ENCODE assay signal across 19 cellular contexts in the genomic region with DNA sequence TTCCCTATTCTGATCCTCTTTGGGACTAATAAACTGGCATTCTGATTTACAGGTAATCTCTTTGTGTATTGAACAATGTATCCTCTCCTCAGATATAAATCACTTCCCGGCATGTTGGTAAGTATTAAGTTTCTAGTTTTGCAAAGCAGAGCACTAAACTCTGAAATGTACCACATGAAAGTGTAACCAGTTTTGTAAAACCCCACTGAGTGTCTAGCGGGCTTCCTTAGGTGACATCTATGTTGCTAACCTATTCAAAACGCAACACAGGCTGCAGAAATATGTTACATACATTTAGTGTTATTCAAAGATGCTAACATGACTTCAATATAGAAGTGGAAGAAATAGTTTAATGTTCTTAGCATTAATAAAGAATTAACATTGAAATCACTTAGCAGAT. TPM values are rescaled to one million over a fixed set of nuclear protein-coding genes. Genes with fewer than 3 reads are reported as not detected.
A peak's percentile ranks its signal among the peaks of the same experiment; 100 is the strongest.
DNase-seq lines count a peak whose midpoint lies in the region; ATAC-seq and TF ChIP-seq lines count a peak whose summit lies in the region.
"Had no signal": no experiment of that assay in that cellular context is flagged by ENCODE, and none has a peak within 500 bp of the region (broad histone marks: within the 10 kb centered on the region; RNA-seq: fewer than 3 reads in every experiment).

No MANE protein-coding gene starts in this region.

- no peak overlapping the region for H3K27ac ChIP-seq in upper lobe of right lung
- H3K27ac ChIP-seq: GM23248 had no signal

- H3K4me1 ChIP-seq in upper lobe of right lung, result no peaks in the 10 kb centered on the region
- H3K4me1 ChIP-seq: BE2C had no signal

- H3K4me3 ChIP-seq in upper lobe of right lung, result no peak overlapping the region
- H3K4me3 ChIP-seq: GM23248, MG63 had no signal

- H3K36me3 Mint-ChIP-seq in activated naive CD4-positive, alpha-beta T cell treated with anti-CD3 and anti-CD28 coated beads, Interleukin-2, amount 10 ng/mL, durations not matched to agents 7 days and 5 days, result peaks cover 38% of the 10 kb centered on the region
- H3K36me3 Mint-ChIP-seq in activated CD8-positive, alpha-beta T cell treated with anti-CD3 and anti-CD28 coated beads for 36 hours (ENCODE audit: low read depth), result peaks cover 42% of the 10 kb centered on the region
- peaks cover 24% of the 10 kb centered on the region for H3K36me3 Mint-ChIP-seq in central memory CD8-positive, alpha-beta T cell (ENCODE audit: insufficient read depth)

- ATAC-seq in activated CD8-positive, alpha-beta T cell treated with anti-CD3 and anti-CD28 coated beads for 36 hours, result peak; percentile 62
- ATAC-seq in central memory CD8-positive, alpha-beta T cell (replicated peaks; ENCODE audit: extremely low read depth, poor library complexity, severe bottlenecking), result peak; percentile 71
- no peak for ATAC-seq in upper lobe of right lung

- peaks cover 8% of the 10 kb centered on the region for H3K9me3 Mint-ChIP-seq in activated naive CD4-positive, alpha-beta T cell treated with anti-CD3 and anti-CD28 coated beads, Interleukin-2, amount 10 ng/mL, durations not matched to agents 7 days and 5 days
- no peaks in the 10 kb centered on the region for H3K9me3 Mint-ChIP-seq in activated CD8-positive, alpha-beta T cell treated with anti-CD3 and anti-CD28 coated beads for 36 hours
- H3K9me3 Mint-ChIP-seq in central memory CD8-positive, alpha-beta T cell, result peaks cover 6% of the 10 kb centered on the region

- H3K27ac Mint-ChIP-seq in activated naive CD4-positive, alpha-beta T cell treated with anti-CD3 and anti-CD28 coated beads, Interleukin-2, amount 10 ng/mL, durations not matched to agents 7 days and 5 days, result peak overlapping the region; percentile 19
- H3K27ac Mint-ChIP-seq in activated CD8-positive, alpha-beta T cell treated with anti-CD3 and anti-CD28 coated beads for 36 hours, result peak overlapping the region; percentile 68
- peak overlapping the region; percentile 35 for H3K27ac Mint-ChIP-seq in central memory CD8-positive, alpha-beta T cell (ENCODE audit: low read depth)

- no peaks in the 10 kb centered on the region for H3K27me3 ChIP-seq in upper lobe of right lung
- H3K27me3 ChIP-seq: BE2C, MG63 had no signal

- peaks cover 51% of the 10 kb centered on the region for H3K36me3 ChIP-seq in upper lobe of right lung
- H3K36me3 ChIP-seq: BE2C had no signal

- TF ChIP-seq CTCF in activated CD8-positive, alpha-beta T cell treated with anti-CD3 and anti-CD28 coated beads for 36 hours (IDR thresholded peaks at IDR 0.05), result no peak
- no peak for TF ChIP-seq CTCF in upper lobe of right lung (IDR thresholded peaks at IDR 0.05)

- no peak overlapping the region for H3K4me3 Mint-ChIP-seq in activated naive CD4-positive, alpha-beta T cell treated with anti-CD3 and anti-CD28 coated beads, Interleukin-2, amount 10 ng/mL, durations not matched to agents 7 days and 5 days
- no peak overlapping the region for H3K4me3 Mint-ChIP-seq in activated CD8-positive, alpha-beta T cell treated with anti-CD3 and anti-CD28 coated beads for 36 hours
- no peak overlapping the region for H3K4me3 Mint-ChIP-seq in central memory CD8-positive, alpha-beta T cell

- H3K27me3 Mint-ChIP-seq in activated naive CD4-positive, alpha-beta T cell treated with anti-CD3 and anti-CD28 coated beads, Interleukin-2, amount 10 ng/mL, durations not matched to agents 7 days and 5 days, result no peaks in the 10 kb centered on the region
- no peaks in the 10 kb centered on the region for H3K27me3 Mint-ChIP-seq in activated CD8-positive, alpha-beta T cell treated with anti-CD3 and anti-CD28 coated beads for 36 hours
- H3K27me3 Mint-ChIP-seq in central memory CD8-positive, alpha-beta T cell, result no peaks in the 10 kb centered on the region

- DNase-seq in NCI-H82 (lab: John Stamatoyannopoulos, UW) (peak; percentile 8), NCI-H82 treated with DMSO at 0.1 percent for 48 hours (lab: John Stamatoyannopoulos, UW; ENCODE audit: unreplicated experiment) (no peak), occipital lobe (lab: John Stamatoyannopoulos, UW) (no peak), upper lobe of right lung (no peak)
- DNase-seq in activated naive CD4-positive, alpha-beta T cell treated with anti-CD3 and anti-CD28 coated beads, Interleukin-2, amount 10 ng/mL, durations not matched to agents 7 days and 5 days, result peak; percentile 22
- no peak for DNase-seq in activated naive CD4-positive, alpha-beta T cell treated with anti-CD3 and anti-CD28 coated beads, Interleukin-2, amount 50 U/mL, for 16 hours
- peak; percentile 13 for DNase-seq in activated CD8-positive, alpha-beta T cell treated with anti-CD3 and anti-CD28 coated beads for 36 hours
- no peak for DNase-seq in central memory CD8-positive, alpha-beta T cell (ENCODE audit: low spot score in 2 of 2)
- DNase-seq: 8988T, BE2C, DND-41, GM23248, HCEC 1CT, Karpas-422, MG63, NCI-H1092, NCI-H2107, NCI-H345, NCI-H526 had no signal

- CTCF ChIA-PET in activated naive CD4-positive, alpha-beta T cell treated with anti-CD3 and anti-CD28 coated beads, Interleukin-2, amount 10 ng/mL, durations not matched to agents 7 days and 5 days (lab: Charles Lee), result interaction anchor here (2.2 kb wide), 1 partner anchor 25 kb away, joined by 7 read pairs; a partner anchor contains a TSS
- CTCF ChIA-PET in activated CD8-positive, alpha-beta T cell treated with anti-CD3 and anti-CD28 coated beads for 36 hours (lab: Charles Lee), result interaction anchor here (1.5 kb wide), 1 partner anchor 28 kb away, joined by 3 read pairs; no protein-coding TSS in a partner anchor

- no peaks in the 10 kb centered on the region for H3K9me3 ChIP-seq in upper lobe of right lung
- H3K9me3 ChIP-seq: BE2C, MG63 had no signal

- H3K4me1 Mint-ChIP-seq in activated naive CD4-positive, alpha-beta T cell treated with anti-CD3 and anti-CD28 coated beads, Interleukin-2, amount 10 ng/mL, durations not matched to agents 7 days and 5 days, result peaks cover 15% of the 10 kb centered on the region
- peaks cover 29% of the 10 kb centered on the region for H3K4me1 Mint-ChIP-seq in activated CD8-positive, alpha-beta T cell treated with anti-CD3 and anti-CD28 coated beads for 36 hours (ENCODE audit: low read depth)
- peaks cover 24% of the 10 kb centered on the region for H3K4me1 Mint-ChIP-seq in central memory CD8-positive, alpha-beta T cell

- POLR2A ChIA-PET in activated CD8-positive, alpha-beta T cell treated with anti-CD3 and anti-CD28 coated beads for 36 hours (lab: Charles Lee), result no interaction called here

- intact Hi-C loops in activated CD8-positive, alpha-beta T cell treated with anti-CD3 and anti-CD28 coated beads for 36 hours (cut with micrococcal nuclease), result no loop called here
- intact Hi-C loops in upper lobe of right lung (cut with DNase I), result no loop called here

RNA-seq across cellular contexts. Expression of a gene that starts 25.2 kb away (rescaled TPM):
- 10 to 100 TPM; 40.0 to 42.5 TPM for total RNA-seq in activated CD8-positive, alpha-beta T cell treated with anti-CD3 and anti-CD28 coated beads for 36 hours
- total RNA-seq in occipital lobe, result 105 TPM
- total RNA-seq in upper lobe of right lung, result 61.7 TPM

RNA-seq across cellular contexts. Expression of a gene that starts 26.9 kb away (rescaled TPM):
- 10 to 100 TPM; 23.2 to 23.5 TPM for total RNA-seq in activated CD8-positive, alpha-beta T cell treated with anti-CD3 and anti-CD28 coated beads for 36 hours
- total RNA-seq in occipital lobe (57.9 TPM), upper lobe of right lung (43.5 TPM)

RNA-seq across cellular contexts. Expression of a gene that starts 28.9 kb away (rescaled TPM):
- 100 to 1,000 TPM; 631 to 637 TPM for total RNA-seq in activated CD8-positive, alpha-beta T cell treated with anti-CD3 and anti-CD28 coated beads for 36 hours
- total RNA-seq in occipital lobe, result 117 TPM
- total RNA-seq in upper lobe of right lung, result 132 TPM

Comparison
In these comparisons a context has a peak if more than half of its experiments do, and no peak if none do; other contexts are left out.
1. DNase-seq: peak in NCI-H82 (single experiment), activated naive CD4-positive, alpha-beta T cell treated with anti-CD3 and anti-CD28 coated beads, Interleukin-2, amount 10 ng/mL, durations not matched to agents 7 days and 5 days (single experiment) and activated CD8-positive, alpha-beta T cell treated with anti-CD3 and anti-CD28 coated beads for 36 hours (single experiment); none in NCI-H82 treated with DMSO at 0.1 percent for 48 hours (single experiment), activated naive CD4-positive, alpha-beta T cell treated with anti-CD3 and anti-CD28 coated beads, Interleukin-2, amount 50 U/mL, for 16 hours (single experiment), central memory CD8-positive, alpha-beta T cell (0 of 2), occipital lobe (single experiment) and upper lobe of right lung (single experiment).
2. Peak in every context shown above with its lines, with median percentiles within 50 percentile points of each other: H3K27ac Mint-ChIP-seq.